ENCODE assay signal across 8 cellular contexts in the genomic region with DNA sequence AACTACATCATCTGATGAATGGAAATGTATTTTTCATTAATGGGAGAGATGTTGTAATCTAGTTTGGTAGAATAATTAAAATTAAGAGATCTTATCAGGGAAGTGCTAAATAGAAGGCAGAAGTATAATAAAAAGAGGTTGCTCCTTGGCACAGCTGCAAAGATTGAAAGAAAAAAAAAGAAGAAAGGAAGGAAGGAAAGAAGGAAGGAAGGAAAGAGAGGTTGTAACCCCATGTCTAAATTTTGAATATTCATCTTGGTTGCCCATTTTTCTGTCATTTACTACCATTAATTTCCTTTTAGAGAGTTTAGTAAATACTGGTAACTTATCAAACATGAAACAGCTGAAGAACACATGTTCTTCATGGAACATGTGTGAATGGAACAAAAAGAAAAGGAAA. TPM values are rescaled to one million over a fixed set of nuclear protein-coding genes. Genes with fewer than 3 reads are reported as not detected.
A peak's percentile ranks its signal among the peaks of the same experiment; 100 is the strongest.
DNase-seq lines count a peak whose midpoint lies in the region; ATAC-seq and TF ChIP-seq lines count a peak whose summit lies in the region.

No MANE protein-coding gene starts in this region.

- H3K27ac ChIP-seq in right lobe of liver = peak overlapping the region; percentile 39 to 52 (median 49)
- peak overlapping the region; percentile 89 to 91 (median 90) for H3K27ac ChIP-seq in transverse colon

- peak overlapping the region; percentile 88 for H3K4me3 Mint-ChIP-seq in activated naive CD4-positive, alpha-beta T cell treated with anti-CD3 and anti-CD28 coated beads for 36 hours
- H3K4me3 Mint-ChIP-seq in activated naive CD8-positive, alpha-beta T cell treated with anti-CD3 and anti-CD28 coated beads for 36 hours = peak overlapping the region; percentile 87

- no peak for TF ChIP-seq EP300 in transverse colon (IDR thresholded peaks at IDR 0.05; ENCODE audit: low read depth)

- intact Hi-C loops in activated naive CD4-positive, alpha-beta T cell treated with anti-CD3 and anti-CD28 coated beads for 36 hours (cut with micrococcal nuclease) = loop anchor here (1.0 to 10.0 kb wide), 5 partner anchors 11 to 641 kb away; partner anchors contain the start of genes PIK3C2B and SNRPE
- intact Hi-C loops in right lobe of liver (cut with DNase I) (no loop called here), transverse colon (cut with DNase I; ENCODE audit: low total_unique reads) (no loop called here)

- H3K27me3 ChIP-seq in right lobe of liver (no peaks in the 10 kb centered on the region), transverse colon (no peaks in the 10 kb centered on the region)

- ATAC-seq in right lobe of liver = no peak
- no peak for ATAC-seq in HG03469 (IDR thresholded peaks at IDR 0.05; ENCODE audit: unreplicated experiment)
- no peak for ATAC-seq in GM19463 (IDR thresholded peaks at IDR 0.05; ENCODE audit: unreplicated experiment)

- peak overlapping the region; percentile 35 to 62 (median 41) for H3K4me3 ChIP-seq in right lobe of liver
- H3K4me3 ChIP-seq in transverse colon = peak overlapping the region in 3 of 4 donors; percentile 39 to 64 (median 45)

- in situ Hi-C loops in transverse colon (cut with MboI; ENCODE audit: low pct_ligation_motif_present in 1 of 4, low pct_unique_long_range_greater_than_20kb in 1 of 4, low sequenced_read_pairs in 3 of 4) = loop anchor here in 1 of 4 donors (10.0 kb wide), 1 partner anchor 61 kb away; no protein-coding TSS in a partner anchor

- peaks cover 4% of the 10 kb centered on the region for H3K27me3 Mint-ChIP-seq in activated naive CD4-positive, alpha-beta T cell treated with anti-CD3 and anti-CD28 coated beads for 36 hours (ENCODE audit: low read depth)
- H3K27me3 Mint-ChIP-seq in activated naive CD8-positive, alpha-beta T cell treated with anti-CD3 and anti-CD28 coated beads for 36 hours = peaks cover 10% of the 10 kb centered on the region

- H3K4me1 Mint-ChIP-seq in activated naive CD4-positive, alpha-beta T cell treated with anti-CD3 and anti-CD28 coated beads for 36 hours (ENCODE audit: low read depth) = peaks cover 20% of the 10 kb centered on the region
- H3K4me1 Mint-ChIP-seq in activated naive CD8-positive, alpha-beta T cell treated with anti-CD3 and anti-CD28 coated beads for 36 hours = peaks cover 27% of the 10 kb centered on the region

- H3K9me3 ChIP-seq in right lobe of liver = no peaks in the 10 kb centered on the region
- H3K9me3 ChIP-seq in transverse colon = no peaks in the 10 kb centered on the region

- H3K27ac Mint-ChIP-seq in activated naive CD4-positive, alpha-beta T cell treated with anti-CD3 and anti-CD28 coated beads for 36 hours = peak overlapping the region; percentile 99
- H3K27ac Mint-ChIP-seq in activated naive CD8-positive, alpha-beta T cell treated with anti-CD3 and anti-CD28 coated beads for 36 hours = peak overlapping the region; percentile 99

- TF ChIP-seq POLR2A in right lobe of liver (IDR thresholded peaks at IDR 0.05) (no peak), transverse colon (IDR thresholded peaks at IDR 0.05) (no peak)

- peaks cover 7% of the 10 kb centered on the region for H3K36me3 Mint-ChIP-seq in activated naive CD4-positive, alpha-beta T cell treated with anti-CD3 and anti-CD28 coated beads for 36 hours (ENCODE audit: low read depth)
- H3K36me3 Mint-ChIP-seq in activated naive CD8-positive, alpha-beta T cell treated with anti-CD3 and anti-CD28 coated beads for 36 hours = peaks cover 9% of the 10 kb centered on the region

- no peak for DNase-seq in activated naive CD4-positive, alpha-beta T cell treated with anti-CD3 and anti-CD28 coated beads for 36 hours
- DNase-seq in activated naive CD4-positive, alpha-beta T cell (lab: John Stamatoyannopoulos, UW) = no peak
- DNase-seq in activated naive CD8-positive, alpha-beta T cell treated with anti-CD3 and anti-CD28 coated beads for 36 hours = no peak
- DNase-seq in right lobe of liver (no peak), transverse colon (no peak)
- DNase-seq in stimulated activated CD4-positive, alpha-beta T cell treated with anti-CD3 and anti-CD28 coated beads, Interleukin-12 subunit alpha, Interleukin-12 subunit beta, amount 100 ng/mL, for 4 hours = no peak

- no peaks in the 10 kb centered on the region for H3K36me3 ChIP-seq in right lobe of liver
- no peaks in the 10 kb centered on the region for H3K36me3 ChIP-seq in transverse colon

- no peaks in the 10 kb centered on the region for H3K9me3 Mint-ChIP-seq in activated naive CD4-positive, alpha-beta T cell treated with anti-CD3 and anti-CD28 coated beads for 36 hours
- peaks cover 2% of the 10 kb centered on the region for H3K9me3 Mint-ChIP-seq in activated naive CD8-positive, alpha-beta T cell treated with anti-CD3 and anti-CD28 coated beads for 36 hours

- CTCF ChIA-PET in activated naive CD4-positive, alpha-beta T cell treated with anti-CD3 and anti-CD28 coated beads for 36 hours (lab: Charles Lee) = interaction anchor here (0.6 to 19.2 kb wide), 10 partner anchors 10 to 879 kb away, joined by 3 to 859 read pairs (median 7); partner anchors contain the start of genes ATP2B4, MDM4 and PIK3C2B

- H3K4me1 ChIP-seq in right lobe of liver (peaks cover 0 to 26% (median 11%) of the 10 kb centered on the region in 4 donors), transverse colon (peaks cover 0 to 21% (median 15%) of the 10 kb centered on the region in 4 donors)

- TF ChIP-seq CTCF in right lobe of liver (IDR thresholded peaks at IDR 0.05) (no peak), transverse colon (IDR thresholded peaks at IDR 0.05) (no peak)

RNA-seq across cellular contexts. Expression of gene MDM4, which starts 10.5 kb away (rescaled TPM):
- 100 to 1,000 TPM; 109 TPM for total RNA-seq in activated naive CD4-positive, alpha-beta T cell treated with anti-CD3 and anti-CD28 coated beads for 36 hours
- total RNA-seq in activated naive CD8-positive, alpha-beta T cell treated with anti-CD3 and anti-CD28 coated beads for 36 hours = 10 to 100 TPM; 64.3 to 75.6 TPM
- 10 to 100 TPM; 21.0 to 37.6 (median 25.3) TPM for total RNA-seq in right lobe of liver
- total RNA-seq in transverse colon = 100 to 1,000 TPM in 2 of 4 donors, 10 to 100 TPM in 2; 64.3 to 140 (median 109) TPM

RNA-seq across cellular contexts. Expression of gene PIK3C2B, which starts 11.1 kb away (rescaled TPM):
- total RNA-seq in activated naive CD4-positive, alpha-beta T cell treated with anti-CD3 and anti-CD28 coated beads for 36 hours = 10 to 100 TPM; 61.0 to 65.4 TPM
- total RNA-seq in activated naive CD8-positive, alpha-beta T cell treated with anti-CD3 and anti-CD28 coated beads for 36 hours = 10 to 100 TPM; 21.3 to 21.5 TPM
- 10 to 100 TPM in 3 of 6 experiments, 1 to 10 TPM in 3; 7.6 to 18.5 (median 10.1) TPM for total RNA-seq in right lobe of liver
- total RNA-seq in transverse colon = 100 to 1,000 TPM in 2 of 4 donors, 10 to 100 TPM in 2; 61.9 to 181 (median 88.8) TPM
